Comparison of ENCODE assay signal across 8 cellular contexts in genomic region chr12:47819544-47819901, GRCh38. TPM values are rescaled to one million over a fixed set of nuclear protein-coding genes. Genes with fewer than 3 reads are reported as not detected.
A peak's percentile ranks its signal among the peaks of the same experiment; 100 is the strongest.
DNase-seq lines count a peak whose midpoint lies in the region; ATAC-seq, FAIRE-seq and TF ChIP-seq lines count a peak whose summit lies in the region.

No MANE protein-coding gene starts in this region.

- no peak for DNase-seq in Calu3
- no peak for DNase-seq in HepG2 (ENCODE audit: low spot score)
- no peak for DNase-seq in upper lobe of left lung
- DNase-seq in activated effector memory CD4-positive, alpha-beta T cell treated with Interleukin-2 at 50 U/mL for 16 hours = no peak
- no peak for DNase-seq in midbrain (lab: John Stamatoyannopoulos, UW)

- ATAC-seq in HG02884 (IDR thresholded peaks at IDR 0.05; ENCODE audit: unreplicated experiment) = peak; percentile 22
- ATAC-seq in HepG2 = peak; percentile 13
- peak in 1 of 2 donors; percentile 18 for ATAC-seq in upper lobe of left lung (ENCODE audit: low FRiP score in 2 of 2)
- no peak for ATAC-seq in GM21737 (IDR thresholded peaks at IDR 0.05; ENCODE audit: unreplicated experiment)

- no TSS peak for BruUV-seq in Calu3 (replicated peaks; lab: Mats Ljungman, UMichigan)
- no TSS peak for BruUV-seq in HepG2 (replicated peaks; lab: Mats Ljungman, UMichigan)

- POLR2A ChIA-PET in HepG2 (lab: Yijun Ruan, JAX) = interaction anchor here (1.6 to 2.9 kb wide), 4 partner anchors 9 to 114 kb away, joined by 7 to 11 read pairs (median 9); partner anchors contain the start of gene RPAP3

- H2AFZ ChIP-seq in HepG2 (ENCODE audit: low read length) = no peak overlapping the region

- H3K4me1 ChIP-seq in HepG2 (ENCODE audit: insufficient read depth, low read length) (peaks cover 49% of the 10 kb centered on the region), upper lobe of left lung (peaks cover 79 to 91% (median 88%) of the 10 kb centered on the region in 4 donors)

- peak overlapping the region; percentile 65 for H3K9ac ChIP-seq in HepG2 (ENCODE audit: insufficient read depth, low read depth, low read length)

- H3K36me3 ChIP-seq in HepG2 (replicated peaks in 1 of 2; ENCODE audit: control insufficient read depth in 1 of 2, insufficient read depth in 2 of 2, low read length in 2 of 2) = no peaks in the 10 kb centered on the region
- no peaks in the 10 kb centered on the region for H3K36me3 ChIP-seq in upper lobe of left lung

- TF ChIP-seq EP300 in HepG2 (IDR thresholded peaks at IDR 0.05; ENCODE audit: low read depth in 2 of 2, low read length in 2 of 2) = no peak
- TF ChIP-seq EP300 in HepG2 (CRISPR knock-in tag; IDR thresholded peaks at IDR 0.05; ENCODE audit: borderline replicate concordance) = no peak
- TF ChIP-seq EP300 in upper lobe of left lung (IDR thresholded peaks at IDR 0.05) = no peak

- TF ChIP-seq CTCF in Calu3 (IDR thresholded peaks at IDR 0.05; ENCODE audit: unreplicated experiment) (no peak), HepG2 (CRISPR knock-in tag; IDR thresholded peaks at IDR 0.05) (no peak), upper lobe of left lung (IDR thresholded peaks at IDR 0.05) (no peak)

- H3K27ac ChIP-seq in angular gyrus (ENCODE audit: low read depth, low read length) (peak overlapping the region; percentile 88), HepG2 (ENCODE audit: extremely low read length, insufficient read depth, low read length) (no peak overlapping the region), upper lobe of left lung (peak overlapping the region; percentile 97 to 99 (median 98))

- FAIRE-seq in HepG2 (lab: Jason Lieb, UNC) = no peak

- WGBS in HepG2 (ENCODE audit: low lambda C conversion rate) = no CpG with 5 or more reads among the region's 46 CpGs
- WGBS in upper lobe of left lung, 2 donors = no CpG with 5 or more reads among the region's 46 CpGs

- H3K79me2 ChIP-seq in HepG2 (ENCODE audit: insufficient read depth, low read length) = no peaks in the 10 kb centered on the region

- intact Hi-C loops in Calu3 (cut with micrococcal nuclease; ENCODE audit: unreplicated experiment) = no loop called here
- intact Hi-C loops in HepG2 (cut with micrococcal nuclease; ENCODE audit: unreplicated experiment) = no loop called here

- CTCF ChIA-PET in Calu3 (lab: Charles Lee) (interaction anchor here (1.6 to 3.0 kb wide), 2 partner anchors 19 kb away, joined by 3 to 17 read pairs; no protein-coding TSS in a partner anchor), HepG2 (lab: Yijun Ruan, JAX; ENCODE audit: low intra/inter-chr PET ratio, low total read pairs) (no interaction called here)

- in situ Hi-C loops in HepG2 (cut with HindIII; ENCODE audit: extremely low pct_ligation_motif_present, low pct_unique_long_range_greater_than_20kb) = no loop called here

- H3K36me3 Mint-ChIP-seq in Calu3 (ENCODE audit: insufficient read depth, unreplicated experiment) = peaks cover 31% of the 10 kb centered on the region

- peak overlapping the region; percentile 100 for H3K4me2 ChIP-seq in HepG2 (ENCODE audit: low read depth, low read length)

- no peaks in the 10 kb centered on the region for H3K9me3 ChIP-seq in HepG2 (ENCODE audit: low read length)
- no peaks in the 10 kb centered on the region for H3K9me3 ChIP-seq in upper lobe of left lung

- H4K20me1 ChIP-seq in HepG2 (ENCODE audit: insufficient read depth, low read length) = peaks cover 4% of the 10 kb centered on the region; the same call in 1 of the 2 replicates

- no peaks in the 10 kb centered on the region for H3K27me3 Mint-ChIP-seq in Calu3 (ENCODE audit: unreplicated experiment)

- no peak for TF ChIP-seq RAD21 in HepG2 (CRISPR knock-in tag; IDR thresholded peaks at IDR 0.05)

- H3K4me3 ChIP-seq in HepG2 (replicated peaks in 1 of 3; ENCODE audit: insufficient read depth in 1 of 3, low read depth in 2 of 3, low read length in 3 of 3) (peak overlapping the region; percentile 69 to 86 (median 78); a peak in 4 of 6 replicates), upper lobe of left lung (peak overlapping the region; percentile 67 to 91 (median 78))

- H3K27me3 ChIP-seq in HepG2 (ENCODE audit: control insufficient read depth in 1 of 2, insufficient read depth in 2 of 2, low read length in 2 of 2) = peaks cover 0 to 27% of the 10 kb centered on the region in 2 experiments; a peak in 3 of 5 replicates
- no peaks in the 10 kb centered on the region for H3K27me3 ChIP-seq in upper lobe of left lung

- H3K4me3 Mint-ChIP-seq in Calu3 (ENCODE audit: low read depth, unreplicated experiment) = peak overlapping the region; percentile 88

- H3K9me3 Mint-ChIP-seq in Calu3 (ENCODE audit: low read depth, unreplicated experiment) = no peaks in the 10 kb centered on the region

- TF ChIP-seq POLR2A in HepG2 (IDR thresholded peaks at IDR 0.05; ENCODE audit: insufficient read depth in 1 of 2, low read depth in 2 of 2, low read length in 2 of 2) = no peak
- no peak for TF ChIP-seq POLR2A in upper lobe of left lung (IDR thresholded peaks at IDR 0.05)

- no peak overlapping the region for H3K27ac Mint-ChIP-seq in Calu3 (ENCODE audit: unreplicated experiment)

- H3K4me1 Mint-ChIP-seq in Calu3 (ENCODE audit: low read depth, unreplicated experiment) = peaks cover 64% of the 10 kb centered on the region

TF ChIP-seq in HepG2, 621 proteins besides CTCF, POLR2A, EP300 and RAD21 (continues in another document):
- TF ChIP-seq BHLHE40 (IDR thresholded peaks at IDR 0.05; ENCODE audit: low read length) = no peak

RNA-seq across cellular contexts. Expression of gene HDAC7, which starts 0.2 kb away (rescaled TPM):
- 41.8 and 44.0 TPM in 2 replicates for total RNA-seq in Calu3 (2022)
- 3.7 and 4.6 TPM in 2 replicates for total RNA-seq in HepG2 (2016; rRNA removed; fragmentation: Illumina TruSeq; extraction: Trizol)
- 1.5 and 2.7 TPM in 2 replicates for total RNA-seq in HepG2 (2016; cell fraction: cytosol; rRNA removed; fragmentation: Illumina TruSeq; extraction: Trizol; ENCODE audit: low read depth)
- 3.3 and 5.0 TPM in 2 replicates for total RNA-seq in HepG2 (2016; cell fraction: insoluble cytoplasmic fraction; rRNA removed; fragmentation: Illumina TruSeq; extraction: Trizol)
- total RNA-seq in HepG2 (2016; cell fraction: membrane; rRNA removed; fragmentation: Illumina TruSeq; extraction: Trizol) = 4.5 and 5.3 TPM in 2 replicates
- 5.2 and 5.6 TPM in 2 replicates for total RNA-seq in HepG2 (2016; cell fraction: nucleus; rRNA removed; fragmentation: Illumina TruSeq; extraction: Trizol)
- 8.5 and 10.8 TPM in 2 replicates for polyA plus RNA-seq in HepG2 (2011; rRNA removed)
- 3.4 and 5.9 TPM in 2 replicates for polyA plus RNA-seq in HepG2 (2011; cell fraction: cytosol; rRNA removed)
- 44.6 and 61.9 TPM in 2 replicates for polyA plus RNA-seq in HepG2 (2011; cell fraction: nucleus; rRNA removed)
- polyA plus RNA-seq in HepG2 (2012) = 3.9 and 6.2 TPM in 2 replicates
- polyA plus RNA-seq in HepG2 (2016; cell fraction: cytosol; fragmentation: Illumina TruSeq; extraction: Trizol; ENCODE audit: low read depth) = 1.6 and 1.8 TPM in 2 replicates
- 7.3 and 8.0 TPM in 2 replicates for polyA plus RNA-seq in HepG2 (2016; cell fraction: insoluble cytoplasmic fraction; fragmentation: Illumina TruSeq; extraction: Trizol; ENCODE audit: low read depth)
- 5.0 and 6.0 TPM in 2 replicates for polyA plus RNA-seq in HepG2 (2016; cell fraction: membrane; fragmentation: Illumina TruSeq; extraction: Trizol; ENCODE audit: low read depth)
- 15.8 and 16.2 TPM in 2 replicates for polyA plus RNA-seq in HepG2 (2016; cell fraction: nucleus; fragmentation: Illumina TruSeq; extraction: Trizol; ENCODE audit: insufficient read depth, low read depth)
- 11.8 and 35.8 TPM in 2 replicates for polyA minus RNA-seq in HepG2 (2011; rRNA and poly(A)+ RNA removed; ENCODE audit: low replicate concordance)
- polyA minus RNA-seq in HepG2 (2011; cell fraction: cytosol; rRNA and poly(A)+ RNA removed) = 2.3 and 4.6 TPM in 2 replicates
- 6.8 and 9.5 TPM in 2 replicates for polyA minus RNA-seq in HepG2 (2011; cell fraction: nucleus; rRNA and poly(A)+ RNA removed)
- total RNA-seq in upper lobe of left lung = 100 to 1,000 TPM in 4 of 6 donors, 10 to 100 TPM in 2; 66.6 to 164 (median 126) TPM

RNA-seq across cellular contexts. Expression of gene SLC48A1, which starts 46.5 kb away (rescaled TPM):
- 17.0 and 17.2 TPM in 2 replicates for total RNA-seq in Calu3 (2022)
- total RNA-seq in HepG2 (2016; rRNA removed; fragmentation: Illumina TruSeq; extraction: Trizol) = 2.6 and 3.7 TPM in 2 replicates
- 2.3 and 3.1 TPM in 2 replicates for total RNA-seq in HepG2 (2016; cell fraction: cytosol; rRNA removed; fragmentation: Illumina TruSeq; extraction: Trizol; ENCODE audit: low read depth)
- total RNA-seq in HepG2 (2016; cell fraction: insoluble cytoplasmic fraction; rRNA removed; fragmentation: Illumina TruSeq; extraction: Trizol) = 2.3 and 3.4 TPM in 2 replicates
- 5.0 and 6.3 TPM in 2 replicates for total RNA-seq in HepG2 (2016; cell fraction: membrane; rRNA removed; fragmentation: Illumina TruSeq; extraction: Trizol)
- total RNA-seq in HepG2 (2016; cell fraction: nucleus; rRNA removed; fragmentation: Illumina TruSeq; extraction: Trizol) = 2.5 and 2.6 TPM in 2 replicates
- 2.2 and 3.1 TPM in 2 replicates for polyA plus RNA-seq in HepG2 (2011; rRNA removed)
- 2.4 and 2.6 TPM in 2 replicates for polyA plus RNA-seq in HepG2 (2011; cell fraction: cytosol; rRNA removed)
- polyA plus RNA-seq in HepG2 (2011; cell fraction: nucleus; rRNA removed) = 3.1 and 4.1 TPM in 2 replicates
- 2.1 and 3.5 TPM in 2 replicates for polyA plus RNA-seq in HepG2 (2012)
- polyA plus RNA-seq in HepG2 (2016; cell fraction: cytosol; fragmentation: Illumina TruSeq; extraction: Trizol; ENCODE audit: low read depth) = 3.8 and 3.9 TPM in 2 replicates
- 2.6 and 3.2 TPM in 2 replicates for polyA plus RNA-seq in HepG2 (2016; cell fraction: insoluble cytoplasmic fraction; fragmentation: Illumina TruSeq; extraction: Trizol; ENCODE audit: low read depth)
- polyA plus RNA-seq in HepG2 (2016; cell fraction: membrane; fragmentation: Illumina TruSeq; extraction: Trizol; ENCODE audit: low read depth) = 6.3 and 6.9 TPM in 2 replicates
- polyA plus RNA-seq in HepG2 (2016; cell fraction: nucleus; fragmentation: Illumina TruSeq; extraction: Trizol; ENCODE audit: insufficient read depth, low read depth) = 5.6 and 6.3 TPM in 2 replicates
- polyA minus RNA-seq in HepG2 (2011; rRNA and poly(A)+ RNA removed; ENCODE audit: low replicate concordance) = 5.7 and 45.5 TPM in 2 replicates
- polyA minus RNA-seq in HepG2 (2011; cell fraction: cytosol; rRNA and poly(A)+ RNA removed) = 1.5 and 2.1 TPM in 2 replicates
- polyA minus RNA-seq in HepG2 (2011; cell fraction: nucleus; rRNA and poly(A)+ RNA removed) = 1.7 and 2.8 TPM in 2 replicates
- total RNA-seq in upper lobe of left lung = 10 to 100 TPM; 26.5 to 36.5 (median 33.9) TPM
